In the genomic region with DNA sequence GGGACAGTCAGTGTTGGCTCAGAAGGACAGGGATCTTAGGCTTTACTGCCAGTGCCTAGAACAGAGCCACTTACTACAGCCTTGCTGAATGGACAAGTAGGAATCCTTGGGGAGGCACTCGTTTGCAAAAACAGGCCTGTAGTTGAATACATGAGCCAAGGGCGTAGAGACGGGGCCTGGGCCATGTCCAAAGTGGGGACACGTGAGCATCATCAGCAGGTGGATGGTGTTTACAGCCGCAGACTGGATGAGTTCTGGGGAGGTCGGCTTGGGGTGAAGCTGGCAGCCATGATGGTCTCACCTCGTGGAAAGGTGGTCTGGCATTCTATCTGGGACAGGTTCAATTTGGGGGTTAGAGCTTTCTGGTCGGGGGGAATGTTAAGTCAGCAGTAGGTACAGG, we compare ENCODE assay signal across 34 cellular contexts. TPM values are rescaled to one million over a fixed set of nuclear protein-coding genes. Genes with fewer than 3 reads are reported as not detected.
"Had no signal": no experiment of that assay in that cellular context is flagged by ENCODE, and none has a peak within 500 bp of the region (broad histone marks: within the 10 kb centered on the region; RNA-seq: fewer than 3 reads in every experiment).

No MANE protein-coding gene starts in this region.

- H3K4me3 Mint-ChIP-seq: activated CD4-positive, alpha-beta memory T cell treated with anti-CD3 and anti-CD28 coated beads, Interleukin-2, amount 10 ng/mL, durations not matched to agents 7 days and 5 days; activated CD4-positive, alpha-beta T cell treated with anti-CD3 and anti-CD28 coated beads, Interleukin-2, amount 10 ng/mL, durations not matched to agents 7 days and 5 days; activated naive CD4-positive, alpha-beta T cell treated with anti-CD3 and anti-CD28 coated beads, Interleukin-2, amount 10 ng/mL, durations not matched to agents 7 days and 5 days; activated naive CD8-positive, alpha-beta T cell treated with anti-CD3 and anti-CD28 coated beads for 36 hours; activated naive CD8-positive, alpha-beta T cell treated with anti-CD3 and anti-CD28 coated beads, Interleukin-2, amount 50 U/mL, for 24 hours; activated T-cell treated with anti-CD3 and anti-CD28 coated beads, Interleukin-2, amount 50 U/mL, for 24 hours; activated T-cell treated with anti-CD3 and anti-CD28 coated beads, Interleukin-2, amount 50 U/mL, for 72 hours; effector memory CD8-positive, alpha-beta T cell; T-cell; T-helper 1 cell treated with Interleukin-12 subunit alpha and Interleukin-12 subunit beta and Interleukin-4 antibody, amounts not matched to agents 30 μg/mL and 1 μg/mL, for 36 hours; T-helper 2 cell treated with Interferon-gamma antibody and Interleukin-4, amounts not matched to agents 5 μg/mL and 100 μg/mL, for 36 hours had no signal

- H3K9me3 Mint-ChIP-seq: activated CD4-positive, alpha-beta memory T cell treated with anti-CD3 and anti-CD28 coated beads, Interleukin-2, amount 10 ng/mL, durations not matched to agents 7 days and 5 days; activated CD4-positive, alpha-beta T cell treated with anti-CD3 and anti-CD28 coated beads, Interleukin-2, amount 10 ng/mL, durations not matched to agents 7 days and 5 days; activated naive CD4-positive, alpha-beta T cell treated with anti-CD3 and anti-CD28 coated beads, Interleukin-2, amount 10 ng/mL, durations not matched to agents 7 days and 5 days; activated naive CD8-positive, alpha-beta T cell treated with anti-CD3 and anti-CD28 coated beads for 36 hours; activated naive CD8-positive, alpha-beta T cell treated with anti-CD3 and anti-CD28 coated beads, Interleukin-2, amount 50 U/mL, for 24 hours; activated T-cell treated with anti-CD3 and anti-CD28 coated beads, Interleukin-2, amount 50 U/mL, for 24 hours; effector memory CD8-positive, alpha-beta T cell; T-cell; T-helper 1 cell treated with Interleukin-12 subunit alpha and Interleukin-12 subunit beta and Interleukin-4 antibody, amounts not matched to agents 30 μg/mL and 1 μg/mL, for 36 hours; T-helper 2 cell treated with Interferon-gamma antibody and Interleukin-4, amounts not matched to agents 5 μg/mL and 100 μg/mL, for 36 hours had no signal

- H3K4me1 ChIP-seq: adrenal gland, body of pancreas, esophagus muscularis mucosa, foreskin keratinocyte, gastroesophageal sphincter, heart right ventricle had no signal

- H3K27me3 Mint-ChIP-seq: activated CD4-positive, alpha-beta T cell treated with anti-CD3 and anti-CD28 coated beads, Interleukin-2, amount 10 ng/mL, durations not matched to agents 7 days and 5 days; activated naive CD8-positive, alpha-beta T cell treated with anti-CD3 and anti-CD28 coated beads for 36 hours; activated T-cell treated with anti-CD3 and anti-CD28 coated beads, Interleukin-2, amount 50 U/mL, for 24 hours; T-cell had no signal

- H3K4me3 ChIP-seq: adrenal gland, body of pancreas, esophagus muscularis mucosa, gastroesophageal sphincter, heart right ventricle had no signal

- H3K4me1 Mint-ChIP-seq: activated naive CD4-positive, alpha-beta T cell treated with anti-CD3 and anti-CD28 coated beads, Interleukin-2, amount 10 ng/mL, durations not matched to agents 7 days and 5 days; activated naive CD8-positive, alpha-beta T cell treated with anti-CD3 and anti-CD28 coated beads for 36 hours; T-cell had no signal

- ATAC-seq: activated T-cell treated with anti-CD3 and anti-CD28 coated beads, Interleukin-2, amount 50 U/mL, for 72 hours; body of pancreas; effector memory CD8-positive, alpha-beta T cell; foreskin keratinocyte; gastroesophageal sphincter; heart right ventricle; T-cell had no signal

- H3K27ac Mint-ChIP-seq: activated CD4-positive, alpha-beta memory T cell treated with anti-CD3 and anti-CD28 coated beads, Interleukin-2, amount 10 ng/mL, durations not matched to agents 7 days and 5 days; activated CD4-positive, alpha-beta T cell treated with anti-CD3 and anti-CD28 coated beads, Interleukin-2, amount 10 ng/mL, durations not matched to agents 7 days and 5 days; activated naive CD4-positive, alpha-beta T cell treated with anti-CD3 and anti-CD28 coated beads, Interleukin-2, amount 10 ng/mL, durations not matched to agents 7 days and 5 days; activated naive CD8-positive, alpha-beta T cell treated with anti-CD3 and anti-CD28 coated beads for 36 hours; activated naive CD8-positive, alpha-beta T cell treated with anti-CD3 and anti-CD28 coated beads, Interleukin-2, amount 50 U/mL, for 24 hours; activated T-cell treated with anti-CD3 and anti-CD28 coated beads, Interleukin-2, amount 50 U/mL, for 24 hours; activated T-cell treated with anti-CD3 and anti-CD28 coated beads, Interleukin-2, amount 50 U/mL, for 72 hours; effector memory CD8-positive, alpha-beta T cell; T-cell; T-helper 1 cell treated with Interleukin-12 subunit alpha and Interleukin-12 subunit beta and Interleukin-4 antibody, amounts not matched to agents 30 μg/mL and 1 μg/mL, for 36 hours; T-helper 2 cell treated with Interferon-gamma antibody and Interleukin-4, amounts not matched to agents 5 μg/mL and 100 μg/mL, for 36 hours had no signal

- H3K27me3 ChIP-seq: adrenal gland, body of pancreas, foreskin keratinocyte, heart right ventricle had no signal

- DNase-seq: activated CD4-positive, alpha-beta memory T cell treated with anti-CD3 and anti-CD28 coated beads, Interleukin-2, amount 10 ng/mL, durations not matched to agents 7 days and 5 days; activated CD4-positive, alpha-beta T cell treated with anti-CD3 and anti-CD28 coated beads for 1 hour; activated CD4-positive, alpha-beta T cell treated with anti-CD3 and anti-CD28 coated beads for 4 hours; activated CD4-positive, alpha-beta T cell treated with anti-CD3 and anti-CD28 coated beads, Interleukin-2, amount 10 ng/mL, durations not matched to agents 7 days and 5 days; activated CD4-positive, alpha-beta T cell treated with anti-CD3 and anti-CD28 coated beads, Interleukin-2, amount 50 U/mL, for 4 hours; activated CD8-positive, alpha-beta memory T cell treated with anti-CD3 and anti-CD28 coated beads, Interleukin-2, amount 50 U/mL, for 48 hours; activated gamma-delta T cell; activated naive CD4-positive, alpha-beta T cell; activated naive CD4-positive, alpha-beta T cell treated with anti-CD3 and anti-CD28 coated beads, Interleukin-2, amount 10 ng/mL, durations not matched to agents 7 days and 5 days; activated naive CD8-positive, alpha-beta T cell treated with anti-CD3 and anti-CD28 coated beads for 36 hours; activated naive CD8-positive, alpha-beta T cell treated with anti-CD3 and anti-CD28 coated beads, Interleukin-2, amount 50 U/mL, for 24 hours; activated T-cell treated with anti-CD3 and anti-CD28 coated beads for 4 hours; activated T-cell treated with anti-CD3 and anti-CD28 coated beads, Interleukin-2, amount 50 U/mL, for 24 hours; activated T-cell treated with anti-CD3 and anti-CD28 coated beads, Interleukin-2, amount 50 U/mL, for 72 hours; adrenal gland; amygdala; aorta; body of pancreas; caudate nucleus; cortex of kidney; dermis blood vessel endothelial cell; effector CD4-positive, alpha-beta T cell; effector memory CD8-positive, alpha-beta T cell; erythroblast; foreskin keratinocyte; heart right ventricle; T-cell; T1000 had no signal

- H3K36me3 ChIP-seq: adrenal gland, esophagus muscularis mucosa, gastroesophageal sphincter, heart right ventricle had no signal

- H3K9me3 ChIP-seq: adrenal gland, body of pancreas, esophagus muscularis mucosa, gastroesophageal sphincter, heart right ventricle had no signal

- H3K36me3 Mint-ChIP-seq: activated naive CD4-positive, alpha-beta T cell treated with anti-CD3 and anti-CD28 coated beads, Interleukin-2, amount 10 ng/mL, durations not matched to agents 7 days and 5 days; activated naive CD8-positive, alpha-beta T cell treated with anti-CD3 and anti-CD28 coated beads for 36 hours; T-cell had no signal

- H3K27ac ChIP-seq: adrenal gland, body of pancreas, esophagus muscularis mucosa, foreskin keratinocyte, gastroesophageal sphincter, heart right ventricle had no signal

RNA-seq across cellular contexts. Expression of a gene that starts 25.0 kb away (rescaled TPM):
- total RNA-seq: chondrocyte, dermis blood vessel endothelial cell, foreskin keratinocyte, glomerular endothelial cell had no signal
- polyA plus RNA-seq: foreskin keratinocyte had no signal
